27 cellular contexts compared by ENCODE assay signal in genomic region chr18:50786851-50787250, GRCh38. TPM values are rescaled to one million over a fixed set of nuclear protein-coding genes. Genes with fewer than 3 reads are reported as not detected.
"Had no signal": no experiment of that assay in that cellular context is flagged by ENCODE, and none has a peak within 500 bp of the region (broad histone marks: within the 10 kb centered on the region; RNA-seq: fewer than 3 reads in every experiment).

No MANE protein-coding gene starts in this region.

- FAIRE-seq: bronchial epithelial cell, endothelial cell of umbilical vein, frontal cortex had no signal

- H3K27ac ChIP-seq: colonic mucosa, hepatocyte, neutrophil, ovary, psoas muscle, right atrium auricular region, tibial artery, uterus had no signal

- H3K4me1 ChIP-seq: colonic mucosa, psoas muscle, right atrium auricular region, tibial artery, uterus had no signal

- H3K27me3 ChIP-seq: colonic mucosa, dorsolateral prefrontal cortex, hepatocyte, ovary, right atrium auricular region, tibial artery, uterus had no signal

- DNase-seq: activated CD4-positive, alpha-beta T cell treated with anti-CD3 and anti-CD28 coated beads, Interleukin-2, amount 50 U/mL, for 4 hours; activated CD8-positive, alpha-beta memory T cell treated with anti-CD3 and anti-CD28 coated beads for 24 hours; activated CD8-positive, alpha-beta memory T cell treated with anti-CD3 and anti-CD28 coated beads, Interleukin-2, amount 50 U/mL, for 4 hours; activated T-cell treated with anti-CD3 and anti-CD28 coated beads, Interleukin-2, amount 50 U/mL, for 24 hours; colonic mucosa; dorsolateral prefrontal cortex; effector memory CD8-positive, alpha-beta T cell; glutamatergic neuron; left ventricle myocardium superior; mammary epithelial cell; naive B cell; ovary; psoas muscle; stimulated activated CD4-positive, alpha-beta T cell treated with anti-CD3 and anti-CD28 coated beads, Interleukin-12 subunit alpha, Interleukin-12 subunit beta, amount 100 ng/mL, for 4 hours; T1000; tibial artery; uterus had no signal

- ATAC-seq: activated naive CD4-positive, alpha-beta T cell treated with anti-CD3 and anti-CD28 coated beads, Interleukin-2, amount 50 U/mL, for 72 hours; activated T-helper 17 cell treated with anti-CD3 and anti-CD28 coated beads, Interleukin-2, amount 50 U/mL, for 72 hours; effector memory CD8-positive, alpha-beta T cell; esophagus mucosa; left ventricle myocardium superior; psoas muscle; WTC11 had no signal

- H3K36me3 ChIP-seq: colonic mucosa, neutrophil, ovary, right atrium auricular region, tibial artery, uterus had no signal

- H3K9me3 ChIP-seq: colonic mucosa, neutrophil, ovary, psoas muscle, right atrium auricular region, tibial artery, uterus had no signal

- H3K4me3 ChIP-seq: colonic mucosa, dorsolateral prefrontal cortex, hepatocyte, ovary, psoas muscle, right atrium auricular region, tibial artery, uterus had no signal

RNA-seq across cellular contexts. Expression of gene MRO, which starts 33.0 kb away (rescaled TPM):
- total RNA-seq: activated naive CD4-positive, alpha-beta T cell treated with anti-CD3 and anti-CD28 coated beads, Interleukin-2, amount 50 U/mL, for 72 hours; activated T-helper 17 cell treated with anti-CD3 and anti-CD28 coated beads, Interleukin-2, amount 50 U/mL, for 72 hours; bronchial epithelial cell; endothelial cell of umbilical vein; esophagus mucosa; mammary epithelial cell had no signal
